8 cellular contexts compared by ENCODE assay signal in genomic region chr1:100038401-100039306, GRCh38.
DNase-seq lines count a peak whose midpoint lies in the region; ATAC-seq and TF ChIP-seq lines count a peak whose summit lies in the region.

No MANE protein-coding gene starts in this region.

- intact Hi-C loops in colonic mucosa (cut with DNase I): loop anchor here (10.0 kb wide), 3 partner anchors 74 to 416 kb away; partner anchors contain the start of gene SLC35A3
- intact Hi-C loops in left lung (cut with DNase I): no loop called here

- H3K9ac ChIP-seq in colonic mucosa (ENCODE audit: low read depth in 2 of 2, low read length in 2 of 2): peak overlapping the region; percentile 93 to 96

- H3K27me3 ChIP-seq in colonic mucosa (no peaks in the 10 kb centered on the region), left lung (no peaks in the 10 kb centered on the region)

- peak; percentile 50 for DNase-seq in NCI-H345 (lab: John Stamatoyannopoulos, UW)
- DNase-seq in NCI-H345 treated with DMSO at 0.1 percent for 48 hours (lab: John Stamatoyannopoulos, UW; ENCODE audit: unreplicated experiment): no peak
- DNase-seq in NCI-H2029 treated with DMSO at 0.1 percent for 48 hours (lab: John Stamatoyannopoulos, UW): peak; percentile 68
- peak; percentile 90 for DNase-seq in activated CD4-positive, alpha-beta T cell treated with anti-CD3 and anti-CD28 coated beads for 48 hours
- DNase-seq in colonic mucosa: peak; percentile 72
- DNase-seq in left lung: peak; percentile 68 to 90
- peak; percentile 84 for DNase-seq in stimulated activated CD4-positive, alpha-beta T cell treated with anti-CD3 and anti-CD28 coated beads, Interleukin-4, amount 100 ng/mL, for 24 hours

- H3K4me3 ChIP-seq in colonic mucosa: peak overlapping the region; percentile 73
- peak overlapping the region; percentile 76 to 80 for H3K4me3 ChIP-seq in left lung

- H3K4me1 ChIP-seq in colonic mucosa (peaks cover 12% of the 10 kb centered on the region), left lung (peaks cover 0 to 55% of the 10 kb centered on the region in 2 donors)

- H3K27ac ChIP-seq in colonic mucosa (peak overlapping the region; percentile 98), left lung (peak overlapping the region; percentile 98)

- H3K36me3 ChIP-seq in colonic mucosa: peaks cover 1% of the 10 kb centered on the region
- no peaks in the 10 kb centered on the region for H3K36me3 ChIP-seq in left lung

- ATAC-seq in HG02852 (IDR thresholded peaks at IDR 0.05; ENCODE audit: unreplicated experiment): peak; percentile 55
- ATAC-seq in left lung: peak; percentile 55

- H3K9me3 ChIP-seq in colonic mucosa (no peaks in the 10 kb centered on the region), left lung (no peaks in the 10 kb centered on the region)

- no peak for TF ChIP-seq CTCF in colonic mucosa (IDR thresholded peaks at IDR 0.05)
- no peak for TF ChIP-seq CTCF in left lung (IDR thresholded peaks at IDR 0.05)
